24 cellular contexts compared by ENCODE assay signal in genomic region chr3:70245746-70246525, GRCh38.
"Had no signal": no experiment of that assay in that cellular context is flagged by ENCODE, and none has a peak within 500 bp of the region (broad histone marks: within the 10 kb centered on the region; RNA-seq: fewer than 3 reads in every experiment).

No MANE protein-coding gene starts in this region.

- H3K9me3 ChIP-seq: adrenal gland, SJSA1 had no signal

- H3K4me1 ChIP-seq: adrenal gland had no signal

- H3K36me3 Mint-ChIP-seq: activated naive CD8-positive, alpha-beta T cell treated with anti-CD3 and anti-CD28 coated beads, Interleukin-2, amount 10 ng/mL, durations not matched to agents 7 days and 5 days had no signal

- H3K4me1 Mint-ChIP-seq: activated naive CD8-positive, alpha-beta T cell treated with anti-CD3 and anti-CD28 coated beads, Interleukin-2, amount 10 ng/mL, durations not matched to agents 7 days and 5 days had no signal

- H3K9me3 Mint-ChIP-seq: activated naive CD8-positive, alpha-beta T cell treated with anti-CD3 and anti-CD28 coated beads, Interleukin-2, amount 10 ng/mL, durations not matched to agents 7 days and 5 days; T-helper 1 cell treated with Interleukin-12 subunit alpha and Interleukin-12 subunit beta and Interleukin-4 antibody, amounts not matched to agents 30 μg/mL and 1 μg/mL, for 36 hours had no signal

- H3K4me3 Mint-ChIP-seq: activated CD8-positive, alpha-beta T cell treated with anti-CD3 and anti-CD28 coated beads, Interleukin-2, amount 10 ng/mL, durations not matched to agents 7 days and 5 days; activated naive CD8-positive, alpha-beta T cell treated with anti-CD3 and anti-CD28 coated beads, Interleukin-2, amount 10 ng/mL, durations not matched to agents 7 days and 5 days; T-helper 1 cell treated with Interleukin-12 subunit alpha and Interleukin-12 subunit beta and Interleukin-4 antibody, amounts not matched to agents 30 μg/mL and 1 μg/mL, for 36 hours had no signal

- H3K27ac ChIP-seq: adrenal gland, SJSA1 had no signal

- H3K27ac Mint-ChIP-seq: activated CD8-positive, alpha-beta T cell treated with anti-CD3 and anti-CD28 coated beads, Interleukin-2, amount 10 ng/mL, durations not matched to agents 7 days and 5 days; activated naive CD8-positive, alpha-beta T cell treated with anti-CD3 and anti-CD28 coated beads, Interleukin-2, amount 10 ng/mL, durations not matched to agents 7 days and 5 days; T-helper 1 cell treated with Interleukin-12 subunit alpha and Interleukin-12 subunit beta and Interleukin-4 antibody, amounts not matched to agents 30 μg/mL and 1 μg/mL, for 36 hours had no signal

- H3K27me3 ChIP-seq: adrenal gland, SJSA1 had no signal

- ATAC-seq: activated CD8-positive, alpha-beta T cell treated with anti-CD3 and anti-CD28 coated beads, Interleukin-2, amount 10 ng/mL, durations not matched to agents 7 days and 5 days; K562 had no signal

- DNase-seq: activated CD4-positive, alpha-beta T cell treated with anti-CD3 and anti-CD28 coated beads for 48 hours; activated CD4-positive, alpha-beta T cell treated with anti-CD3 and anti-CD28 coated beads, Interleukin-2, amount 50 U/mL, for 4 hours; activated CD4-positive, CD25-positive, alpha-beta regulatory T cell treated with anti-CD3 and anti-CD28 coated beads, Interleukin-2, amount 50 U/mL, for 72 hours; activated CD8-positive, alpha-beta memory T cell treated with anti-CD3 and anti-CD28 coated beads, Interleukin-2, amount 50 U/mL, for 48 hours; activated CD8-positive, alpha-beta T cell treated with anti-CD3 and anti-CD28 coated beads, Interleukin-2, amount 10 ng/mL, durations not matched to agents 7 days and 5 days; activated naive CD4-positive, alpha-beta T cell treated with anti-CD3 and anti-CD28 coated beads, Interleukin-2, amount 50 U/mL, for 16 hours; activated naive CD8-positive, alpha-beta T cell treated with anti-CD3 and anti-CD28 coated beads, Interleukin-2, amount 10 ng/mL, durations not matched to agents 7 days and 5 days; activated T-cell treated with anti-CD3 and anti-CD28 coated beads, Interleukin-2, amount 50 U/mL, for 1 hour; adrenal gland; anterior cingulate cortex; Karpas-422; NCI-H1105 treated with DMSO at 0.1 percent for 48 hours; NCI-H146; NCI-H187 treated with DMSO at 0.1 percent for 48 hours; NCI-H2081 treated with DMSO at 0.1 percent for 48 hours; NCI-H2171; NCI-H2227 treated with DMSO at 0.1 percent for 48 hours; NCI-H510A; NCI-H526 treated with DMSO at 0.1 percent for 48 hours; NK-92 treated with Interleukin-12 subunit alpha and Interleukin-12 subunit beta, amount 100 ng/mL, for 24 hours; SHP77 had no signal

- H3K36me3 ChIP-seq: adrenal gland, SJSA1 had no signal

- H3K4me3 ChIP-seq: adrenal gland, K562, SJSA1 had no signal

- H3K27me3 Mint-ChIP-seq: activated naive CD8-positive, alpha-beta T cell treated with anti-CD3 and anti-CD28 coated beads, Interleukin-2, amount 10 ng/mL, durations not matched to agents 7 days and 5 days had no signal
